In genomic region chr22:22039286-22040074, GRCh38 we compare ENCODE assay signal across 18 cellular contexts.
"Had no signal": no experiment of that assay in that cellular context is flagged by ENCODE, and none has a peak within 500 bp of the region (broad histone marks: within the 10 kb centered on the region; RNA-seq: fewer than 3 reads in every experiment).

No MANE protein-coding gene starts in this region.

- H3K4me2 ChIP-seq: hepatocyte had no signal

- DNase-seq: colonic mucosa; dermis blood vessel endothelial cell; foreskin keratinocyte; kidney; left cardiac atrium; left ventricle myocardium superior; mesendoderm; naive B cell; spleen; stimulated activated CD4-positive, alpha-beta T cell treated with anti-CD3 and anti-CD28 coated beads, Interleukin-15, amount 100 ng/mL, for 24 hours; stimulated activated CD4-positive, alpha-beta T cell treated with anti-CD3 and anti-CD28 coated beads, Interleukin-1b, Interleukin-23, amount 100 ng/mL, for 48 hours; stimulated activated CD4-positive, alpha-beta T cell treated with anti-CD3 and anti-CD28 coated beads, Interleukin-4, amount 100 ng/mL, for 4 hours; stimulated activated naive CD4-positive, alpha-beta T cell treated with Interleukin-2 at 50 U/mL for 16 hours; trophoblast cell; uterus had no signal

- H3K79me2 ChIP-seq: hepatocyte had no signal

- H3K27me3 ChIP-seq: colonic mucosa, hepatocyte, spleen, uterus had no signal

- H3K27me3 Mint-ChIP-seq: naive B cell had no signal

- H3K9me3 ChIP-seq: colonic mucosa, spleen, uterus had no signal

- H3K36me3 ChIP-seq: colonic mucosa, spleen, uterus had no signal

- H3K4me3 ChIP-seq: colonic mucosa, hepatocyte, lung, spleen, uterus had no signal

- H2AFZ ChIP-seq: hepatocyte had no signal

- H3K4me1 ChIP-seq: colonic mucosa, foreskin keratinocyte, uterus had no signal

- ATAC-seq: foreskin keratinocyte, left cardiac atrium, left ventricle myocardium superior, sciatic nerve had no signal

- H3K27ac ChIP-seq: colonic mucosa, foreskin keratinocyte, uterus had no signal
